In genomic region chr11:10540546-10540914, GRCh38 we compare ENCODE assay signal across 8 cellular contexts. TPM values are rescaled to one million over a fixed set of nuclear protein-coding genes. Genes with fewer than 3 reads are reported as not detected.
DNase-seq lines count a peak whose midpoint lies in the region; ATAC-seq and TF ChIP-seq lines count a peak whose summit lies in the region.

No MANE protein-coding gene starts in this region.

- peak overlapping the region; percentile 94 for H3K27ac ChIP-seq in suprapubic skin

- no peaks in the 10 kb centered on the region for H3K9me3 Mint-ChIP-seq in activated CD4-positive, alpha-beta T cell treated with anti-CD3 and anti-CD28 coated beads for 36 hours (ENCODE audit: low read depth)

- 0% methylated on average over 25 of the region's 25 CpGs for WGBS in lower leg skin, 2 donors
- WGBS in suprapubic skin = 0% methylated on average over 11 of the region's 25 CpGs

- no peaks in the 10 kb centered on the region for H3K9me3 ChIP-seq in suprapubic skin

- peaks cover 21% of the 10 kb centered on the region for H3K4me1 Mint-ChIP-seq in activated CD4-positive, alpha-beta T cell treated with anti-CD3 and anti-CD28 coated beads for 36 hours

- H3K27ac Mint-ChIP-seq in activated CD4-positive, alpha-beta T cell treated with anti-CD3 and anti-CD28 coated beads for 36 hours = peak overlapping the region; percentile 48

- DNase-seq in activated CD4-positive, alpha-beta T cell treated with anti-CD3 and anti-CD28 coated beads for 36 hours = no peak
- DNase-seq in activated CD4-positive, alpha-beta T cell treated with anti-CD3 and anti-CD28 coated beads, Interleukin-2, amount 50 U/mL, for 4 hours = no peak
- DNase-seq in NCI-H345 treated with DMSO at 0.1 percent for 48 hours (lab: John Stamatoyannopoulos, UW; ENCODE audit: unreplicated experiment) (peak; percentile 40), choroid plexus epithelial cell (ENCODE audit: low read depth) (peak; percentile 50), lower leg skin (ENCODE audit: low spot score in 2 of 2) (peak in 1 of 2 donors; percentile 90), suprapubic skin (ENCODE audit: low spot score in 2 of 2) (no peak), HPDE6-E6E7 (ENCODE audit: extremely low spot score) (no peak)

- no peak for TF ChIP-seq CTCF in choroid plexus epithelial cell (conservative IDR thresholded peaks at IDR 0.05; ENCODE audit: low read depth, low read length)
- TF ChIP-seq CTCF in lower leg skin (IDR thresholded peaks at IDR 0.05) = no peak
- TF ChIP-seq CTCF in suprapubic skin (IDR thresholded peaks at IDR 0.05) = no peak

- H3K4me1 ChIP-seq in suprapubic skin = peaks cover 42% of the 10 kb centered on the region

- no peak for TF ChIP-seq EP300 in suprapubic skin (IDR thresholded peaks at IDR 0.05)

- no peaks in the 10 kb centered on the region for H3K36me3 ChIP-seq in suprapubic skin

- ATAC-seq in activated CD4-positive, alpha-beta T cell treated with anti-CD3 and anti-CD28 coated beads for 36 hours = peak; percentile 10
- peak; percentile 25 for ATAC-seq in HG02798 (IDR thresholded peaks at IDR 0.05; ENCODE audit: poor library complexity, unreplicated experiment)

- TF ChIP-seq POLR2A in lower leg skin (IDR thresholded peaks at IDR 0.05) (no peak), suprapubic skin (IDR thresholded peaks at IDR 0.05) (no peak)

- H3K27me3 Mint-ChIP-seq in activated CD4-positive, alpha-beta T cell treated with anti-CD3 and anti-CD28 coated beads for 36 hours = no peaks in the 10 kb centered on the region

- H3K36me3 Mint-ChIP-seq in activated CD4-positive, alpha-beta T cell treated with anti-CD3 and anti-CD28 coated beads for 36 hours (ENCODE audit: low read depth) = no peaks in the 10 kb centered on the region

- intact Hi-C loops in activated CD4-positive, alpha-beta T cell treated with anti-CD3 and anti-CD28 coated beads for 36 hours (cut with DNase I, micrococcal nuclease) = loop anchor here (1.0 to 10.0 kb wide), 9 partner anchors 13 to 314 kb away; partner anchors contain the start of genes ADM (in 1 of the 2), EIF4G2 (in 1 of the 2) and ZBED5 (in 1 of the 2)
- intact Hi-C loops in lower leg skin (cut with DNase I; ENCODE audit: low total_unique reads) = no loop called here

- no peaks in the 10 kb centered on the region for H3K27me3 ChIP-seq in suprapubic skin

- POLR2A ChIA-PET in activated CD4-positive, alpha-beta T cell treated with anti-CD3 and anti-CD28 coated beads for 36 hours (lab: Charles Lee) = interaction anchor here (1.0 to 1.6 kb wide), 4 partner anchors 84 to 268 kb away, joined by 3 to 6 read pairs (median 4); partner anchors contain the start of gene EIF4G2

- peak overlapping the region; percentile 88 for H3K4me3 Mint-ChIP-seq in activated CD4-positive, alpha-beta T cell treated with anti-CD3 and anti-CD28 coated beads for 36 hours

- CTCF ChIA-PET in activated CD4-positive, alpha-beta T cell treated with anti-CD3 and anti-CD28 coated beads for 36 hours (lab: Charles Lee) = interaction anchor here (0.6 to 3.3 kb wide), 40 partner anchors 9 to 835 kb away, joined by 3 to 29 read pairs (median 4); no protein-coding TSS in a partner anchor

- H3K4me3 ChIP-seq in choroid plexus epithelial cell (ENCODE audit: low read depth, low read length) (peak overlapping the region; percentile 89), lower leg skin (ENCODE audit: low read depth, poor library complexity, severe bottlenecking) (peak overlapping the region; percentile 79), suprapubic skin (peak overlapping the region; percentile 98)

RNA-seq across cellular contexts. Expression of gene RNF141, which starts 0.5 kb away (rescaled TPM):
- total RNA-seq in activated CD4-positive, alpha-beta T cell treated with anti-CD3 and anti-CD28 coated beads for 36 hours = 10 to 100 TPM; 12.5 to 17.8 TPM
- total RNA-seq in lower leg skin = 10 to 100 TPM; 70.6 to 74.9 (median 74.2) TPM
- 10 to 100 TPM; 68.2 to 83.4 (median 73.7) TPM for total RNA-seq in suprapubic skin

RNA-seq across cellular contexts. Expression of gene LYVE1, which starts 27.9 kb away (rescaled TPM):
- not detected for total RNA-seq in activated CD4-positive, alpha-beta T cell treated with anti-CD3 and anti-CD28 coated beads for 36 hours
- total RNA-seq in lower leg skin (10 to 100 TPM; 14.3 to 29.0 (median 20.6) TPM), suprapubic skin (10 to 100 TPM in 2 of 4 donors, 1 to 10 TPM in 2; 3.9 to 17.0 (median 11.1) TPM)

Comparison
In these comparisons a context has a peak if more than half of its experiments do, and no peak if none do; other contexts are left out.
1. DNase-seq: peak in NCI-H345 treated with DMSO at 0.1 percent for 48 hours (single experiment) and choroid plexus epithelial cell (single experiment); none in activated CD4-positive, alpha-beta T cell treated with anti-CD3 and anti-CD28 coated beads for 36 hours (single experiment), activated CD4-positive, alpha-beta T cell treated with anti-CD3 and anti-CD28 coated beads, Interleukin-2, amount 50 U/mL, for 4 hours (0 of 2), suprapubic skin (0 of 2) and HPDE6-E6E7 (single experiment).
2. RNA of gene LYVE1, which starts 27.9 kb away (total RNA-seq): 14.3 to 29.0 TPM in lower leg skin and 3.9 to 17.0 TPM in suprapubic skin; not detected in activated CD4-positive, alpha-beta T cell treated with anti-CD3 and anti-CD28 coated beads for 36 hours; every median in the first group is over 4 times any median in the second.
3. Peak in every context shown above with its lines, with median percentiles within 50 percentile points of each other: H3K4me3 ChIP-seq.